ENCODE assay signal across 30 cellular contexts in the genomic region with DNA sequence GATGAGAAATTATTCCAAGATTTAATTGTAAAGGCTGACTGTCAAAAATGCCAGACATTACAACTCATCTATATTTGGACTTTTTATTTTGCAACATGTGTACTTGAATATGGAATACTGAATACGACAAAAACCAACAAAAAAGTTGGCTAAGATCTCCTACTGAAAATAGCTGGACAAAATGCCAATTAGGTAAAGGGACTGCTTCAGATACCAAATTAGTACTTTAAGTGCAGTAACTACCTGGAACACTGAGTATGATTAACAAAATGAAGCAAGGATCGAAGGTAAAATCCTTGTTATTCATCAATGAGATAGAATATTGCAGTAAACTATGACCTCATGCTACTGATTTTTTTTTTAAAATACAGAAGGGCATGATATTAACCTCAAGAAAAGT.
"Had no signal": no experiment of that assay in that cellular context is flagged by ENCODE, and none has a peak within 500 bp of the region (broad histone marks: within the 10 kb centered on the region; RNA-seq: fewer than 3 reads in every experiment).

No MANE protein-coding gene starts in this region.

- H3K4me2 ChIP-seq: KMS-11, PC-9, SK-N-SH had no signal

- ATAC-seq: Panc1, Right ventricle myocardium inferior had no signal

- H3K36me3 ChIP-seq: SJCRH30 had no signal

- FAIRE-seq: RCC 7860 had no signal

- H3K9me3 ChIP-seq: SJCRH30, SK-N-SH had no signal

- DNase-seq: Karpas-422, MM.1S, MV-4-11, NCI-H1092 treated with DMSO at 0.1 percent for 48 hours, NCI-H1105 treated with DMSO at 0.1 percent for 48 hours, NCI-H1436, NCI-H1694, NCI-H187, NCI-H1930, NCI-H2029 treated with DMSO at 0.1 percent for 48 hours, NCI-H2081 treated with DMSO at 0.1 percent for 48 hours, NCI-H2107, NCI-H2171, NCI-H226, NCI-H446 treated with DMSO at 0.1 percent for 48 hours, NCI-H510A, NCI-H524, NCI-H526, NCI-H774, PC-9, SHP77, SIG-M5, SJCRH30, SK-N-SH, SW 1271 had no signal

- H3K9ac ChIP-seq: KMS-11, SK-N-SH had no signal

- H3K27ac ChIP-seq: KMS-11, PC-9, RWPE1, SJCRH30 had no signal

- H2AFZ ChIP-seq: PC-9 had no signal

- H3K27me3 ChIP-seq: SJCRH30 had no signal

- H3K4me3 ChIP-seq: PC-9, SJCRH30 had no signal
